In genomic region chr3:132416807-132417694, GRCh38 we compare ENCODE assay signal across 8 cellular contexts. TPM values are rescaled to one million over a fixed set of nuclear protein-coding genes. Genes with fewer than 3 reads are reported as not detected.
A peak's percentile ranks its signal among the peaks of the same experiment; 100 is the strongest.
DNase-seq lines count a peak whose midpoint lies in the region; ATAC-seq and TF ChIP-seq lines count a peak whose summit lies in the region.

TSS of gene DNAJC13 (plus strand) at chr3:132417502. CDS start at chr3:132434551, 17,049 bp downstream.

- intact Hi-C loops in left ventricle myocardium superior (cut with micrococcal nuclease) = no loop called here
- intact Hi-C loops in upper lobe of right lung (cut with DNase I) = no loop called here

- H3K27ac Mint-ChIP-seq in T-helper 1 cell treated with Interleukin-12 subunit alpha and Interleukin-12 subunit beta and Interleukin-4 antibody, amounts not matched to agents 30 μg/mL and 1 μg/mL, for 36 hours = peak within 1 kb of the TSS; percentile 97
- H3K27ac Mint-ChIP-seq in progenitor cell of endocrine pancreas = peak within 1 kb of the TSS; percentile 98

- TF ChIP-seq CTCF in progenitor cell of endocrine pancreas (IDR thresholded peaks at IDR 0.05; ENCODE audit: unreplicated experiment) (no peak), upper lobe of right lung (IDR thresholded peaks at IDR 0.05) (no peak)

- H3K4me3 ChIP-seq in upper lobe of right lung = peak within 1 kb of the TSS; percentile 96

- H3K36me3 ChIP-seq in upper lobe of right lung = no peaks in the 10 kb centered on the region

- peaks cover 26% of the 10 kb centered on the region for H3K4me1 ChIP-seq in upper lobe of right lung

- H3K27me3 ChIP-seq in upper lobe of right lung = no peaks in the 10 kb centered on the region

- H3K4me3 Mint-ChIP-seq in T-helper 1 cell treated with Interleukin-12 subunit alpha and Interleukin-12 subunit beta and Interleukin-4 antibody, amounts not matched to agents 30 μg/mL and 1 μg/mL, for 36 hours = peak within 1 kb of the TSS; percentile 98
- H3K4me3 Mint-ChIP-seq in progenitor cell of endocrine pancreas (ENCODE audit: low read depth) = peak within 1 kb of the TSS; percentile 99

- H3K4me1 Mint-ChIP-seq in T-helper 1 cell treated with Interleukin-12 subunit alpha and Interleukin-12 subunit beta and Interleukin-4 antibody, amounts not matched to agents 30 μg/mL and 1 μg/mL, for 36 hours (ENCODE audit: low read depth) = peaks cover 30% of the 10 kb centered on the region
- H3K4me1 Mint-ChIP-seq in progenitor cell of endocrine pancreas (ENCODE audit: low read depth) = peaks cover 40% of the 10 kb centered on the region

- ATAC-seq in GM18498 (IDR thresholded peaks at IDR 0.05; ENCODE audit: unreplicated experiment) = peak; percentile 89
- peak; percentile 88 for ATAC-seq in HG02885 (IDR thresholded peaks at IDR 0.05; ENCODE audit: poor library complexity, unreplicated experiment)
- ATAC-seq in left ventricle myocardium superior = peak; percentile 98
- peak; percentile 97 for ATAC-seq in upper lobe of right lung

- no peaks in the 10 kb centered on the region for H3K9me3 Mint-ChIP-seq in T-helper 1 cell treated with Interleukin-12 subunit alpha and Interleukin-12 subunit beta and Interleukin-4 antibody, amounts not matched to agents 30 μg/mL and 1 μg/mL, for 36 hours
- no peaks in the 10 kb centered on the region for H3K9me3 Mint-ChIP-seq in progenitor cell of endocrine pancreas (ENCODE audit: low read depth)

- H3K36me3 Mint-ChIP-seq in T-helper 1 cell treated with Interleukin-12 subunit alpha and Interleukin-12 subunit beta and Interleukin-4 antibody, amounts not matched to agents 30 μg/mL and 1 μg/mL, for 36 hours (ENCODE audit: low read depth) = peaks cover 5% of the 10 kb centered on the region
- H3K36me3 Mint-ChIP-seq in progenitor cell of endocrine pancreas (ENCODE audit: insufficient read depth) = no peaks in the 10 kb centered on the region

- peak within 1 kb of the TSS; percentile 93 for H3K27ac ChIP-seq in upper lobe of right lung

- no peaks in the 10 kb centered on the region for H3K9me3 ChIP-seq in upper lobe of right lung

- H3K27me3 Mint-ChIP-seq in T-helper 1 cell treated with Interleukin-12 subunit alpha and Interleukin-12 subunit beta and Interleukin-4 antibody, amounts not matched to agents 30 μg/mL and 1 μg/mL, for 36 hours (ENCODE audit: low read depth) = no peaks in the 10 kb centered on the region
- H3K27me3 Mint-ChIP-seq in progenitor cell of endocrine pancreas = no peaks in the 10 kb centered on the region

- peak; percentile 89 for DNase-seq in NCI-H1694 (lab: John Stamatoyannopoulos, UW)
- DNase-seq in amygdala (lab: John Stamatoyannopoulos, UW) = peak; percentile 61 to 96 (median 90)
- peak; percentile 95 for DNase-seq in left ventricle myocardium superior
- DNase-seq in progenitor cell of endocrine pancreas (ENCODE audit: low spot score, unreplicated experiment) = peak; percentile 78
- DNase-seq in upper lobe of right lung = peak; percentile 97

RNA-seq across cellular contexts. Expression of gene DNAJC13, which starts in this region (rescaled TPM):
- 30.3 TPM for total RNA-seq in left ventricle myocardium superior
- total RNA-seq in progenitor cell of endocrine pancreas = 37.3 and 43.0 TPM in 2 replicates
- 44.8 TPM for total RNA-seq in upper lobe of right lung

Comparison
In these comparisons a context has a peak if more than half of its experiments do, and no peak if none do; other contexts are left out.
1. Peak in every context shown above with its lines: DNase-seq, ATAC-seq, H3K4me3 ChIP-seq and H3K27ac ChIP-seq.